Comparison of ENCODE assay signal across 13 cellular contexts in genomic region chr10:31912898-31913847, GRCh38. TPM values are rescaled to one million over a fixed set of nuclear protein-coding genes. Genes with fewer than 3 reads are reported as not detected.
A peak's percentile ranks its signal among the peaks of the same experiment; 100 is the strongest.
DNase-seq lines count a peak whose midpoint lies in the region; ATAC-seq lines count a peak whose summit lies in the region.
"Had no signal": no experiment of that assay in that cellular context is flagged by ENCODE, and none has a peak within 500 bp of the region (broad histone marks: within the 10 kb centered on the region; RNA-seq: fewer than 3 reads in every experiment).

No MANE protein-coding gene starts in this region.

- H3K4me2 ChIP-seq in mesendoderm (ENCODE audit: low read length) = no peak overlapping the region

- H4K5ac ChIP-seq in mesendoderm (ENCODE audit: low read length) = no peak overlapping the region

- no CpG with 5 or more reads among the region's 10 CpGs for WGBS in mesendoderm (ENCODE audit: extremely low coverage, insufficient coverage, low lambda C conversion rate)

- POLR2A ChIA-PET in activated CD4-positive, alpha-beta memory T cell treated with anti-CD3 and anti-CD28 coated beads for 36 hours (lab: Charles Lee) = interaction anchor here (1.1 kb wide), 1 partner anchor 8 kb away, joined by 3 read pairs; no protein-coding TSS in a partner anchor

- H3K4me1 Mint-ChIP-seq in central memory CD8-positive, alpha-beta T cell = peaks cover 53% of the 10 kb centered on the region
- peaks cover 43% of the 10 kb centered on the region for H3K4me1 Mint-ChIP-seq in activated CD4-positive, alpha-beta memory T cell treated with anti-CD3 and anti-CD28 coated beads for 36 hours (ENCODE audit: low read depth)

- H3K79me1 ChIP-seq in mesendoderm (ENCODE audit: low read length) = peaks cover 14% of the 10 kb centered on the region

- peak overlapping the region; percentile 42 for H3K18ac ChIP-seq in mesendoderm (ENCODE audit: low read length)

- no peak overlapping the region for H4K8ac ChIP-seq in mesendoderm (ENCODE audit: low read depth, low read length)

- H3K23ac ChIP-seq in mesendoderm (ENCODE audit: low read length) = no peak overlapping the region

- H3K56ac ChIP-seq in mesendoderm (ENCODE audit: low read length) = no peak overlapping the region

- no peak overlapping the region for H2BK15ac ChIP-seq in mesendoderm (replicated peaks; ENCODE audit: low read depth)

- H3K4me1 ChIP-seq in mesendoderm (ENCODE audit: control insufficient read depth, low read depth, low read length) = peaks cover 9% of the 10 kb centered on the region

- CTCF ChIA-PET in activated CD4-positive, alpha-beta memory T cell treated with anti-CD3 and anti-CD28 coated beads for 36 hours (lab: Charles Lee) = interaction anchor here (1.1 kb wide), 2 partner anchors 9 to 51 kb away, joined by 3 to 4 read pairs; no protein-coding TSS in a partner anchor

- DNase-seq in AG08395 (ENCODE audit: low spot score) (peak; percentile 18), LHCN-M2 (ENCODE audit: low read depth) (peak; percentile 21), mesendoderm (no peak), iPS-NIHi11 (ENCODE audit: low spot score) (no peak), islet precursor cell (no peak), NOMO-1 (lab: John Stamatoyannopoulos, UW; ENCODE audit: unreplicated experiment in 2 of 2) (no peak)
- DNase-seq in central memory CD8-positive, alpha-beta T cell (ENCODE audit: low spot score in 2 of 2) = no peak
- no peak for DNase-seq in activated CD4-positive, alpha-beta memory T cell treated with anti-CD3 and anti-CD28 coated beads for 36 hours
- DNase-seq: activated CD8-positive, alpha-beta memory T cell treated with anti-CD3 and anti-CD28 coated beads, Interleukin-2, amount 50 U/mL, for 48 hours; CD4-positive, alpha-beta memory T cell; NCI-H2081; posterior cingulate gyrus had no signal

- intact Hi-C loops in activated CD4-positive, alpha-beta memory T cell treated with anti-CD3 and anti-CD28 coated beads for 36 hours (cut with micrococcal nuclease) = no loop called here

- no peak overlapping the region for H3K27ac ChIP-seq in mesendoderm (ENCODE audit: low read depth, low read length)

- H3K27me3 Mint-ChIP-seq in central memory CD8-positive, alpha-beta T cell = no peaks in the 10 kb centered on the region
- no peaks in the 10 kb centered on the region for H3K27me3 Mint-ChIP-seq in activated CD4-positive, alpha-beta memory T cell treated with anti-CD3 and anti-CD28 coated beads for 36 hours
- H3K27me3 Mint-ChIP-seq: CD4-positive, alpha-beta memory T cell; dendritic cell treated with granulocyte-macrophage colony-stimulating factor and Interleukin-4, amounts not matched to agents 40 ng/mL and 50 ng/mL, for 4 days had no signal

- H3K36me3 Mint-ChIP-seq in central memory CD8-positive, alpha-beta T cell (ENCODE audit: insufficient read depth) = peaks cover 6% of the 10 kb centered on the region
- H3K36me3 Mint-ChIP-seq in activated CD4-positive, alpha-beta memory T cell treated with anti-CD3 and anti-CD28 coated beads for 36 hours = peaks cover 12% of the 10 kb centered on the region

- H3K27ac Mint-ChIP-seq in central memory CD8-positive, alpha-beta T cell (ENCODE audit: low read depth) = peak overlapping the region; percentile 50
- no peak overlapping the region for H3K27ac Mint-ChIP-seq in activated CD4-positive, alpha-beta memory T cell treated with anti-CD3 and anti-CD28 coated beads for 36 hours
- H3K27ac Mint-ChIP-seq: dendritic cell treated with granulocyte-macrophage colony-stimulating factor and Interleukin-4, amounts not matched to agents 40 ng/mL and 50 ng/mL, for 4 days had no signal

- peaks cover 71% of the 10 kb centered on the region for H3K79me2 ChIP-seq in mesendoderm (ENCODE audit: control insufficient read depth, insufficient read depth, low read length)

- no peaks in the 10 kb centered on the region for H3K27me3 ChIP-seq in mesendoderm (ENCODE audit: insufficient read depth, low read length, poor library complexity)

- ATAC-seq in central memory CD8-positive, alpha-beta T cell (replicated peaks; ENCODE audit: extremely low read depth, poor library complexity, severe bottlenecking) = no peak

- H3K4ac ChIP-seq in mesendoderm (ENCODE audit: low read depth, low read length) = no peak overlapping the region

- H3K9me3 Mint-ChIP-seq in central memory CD8-positive, alpha-beta T cell = no peaks in the 10 kb centered on the region
- no peaks in the 10 kb centered on the region for H3K9me3 Mint-ChIP-seq in activated CD4-positive, alpha-beta memory T cell treated with anti-CD3 and anti-CD28 coated beads for 36 hours
- H3K9me3 Mint-ChIP-seq: CD4-positive, alpha-beta memory T cell; dendritic cell treated with granulocyte-macrophage colony-stimulating factor and Interleukin-4, amounts not matched to agents 40 ng/mL and 50 ng/mL, for 4 days had no signal

- H3K36me3 ChIP-seq in mesendoderm (ENCODE audit: control insufficient read depth, insufficient read depth, low read length) = peaks cover 3% of the 10 kb centered on the region

- no peak overlapping the region for H3K4me3 ChIP-seq in mesendoderm (ENCODE audit: low read length)

- H2BK120ac ChIP-seq in mesendoderm (ENCODE audit: low read depth, low read length) = peak overlapping the region; percentile 4

- H2AK5ac ChIP-seq in mesendoderm (ENCODE audit: low read length) = peak overlapping the region; percentile 22

- no peak overlapping the region for H3K9ac ChIP-seq in mesendoderm (ENCODE audit: low read length)

- H3K4me3 Mint-ChIP-seq in central memory CD8-positive, alpha-beta T cell = no peak overlapping the region
- no peak overlapping the region for H3K4me3 Mint-ChIP-seq in activated CD4-positive, alpha-beta memory T cell treated with anti-CD3 and anti-CD28 coated beads for 36 hours
- H3K4me3 Mint-ChIP-seq: dendritic cell treated with granulocyte-macrophage colony-stimulating factor and Interleukin-4, amounts not matched to agents 40 ng/mL and 50 ng/mL, for 4 days had no signal

- H2BK5ac ChIP-seq in mesendoderm (ENCODE audit: low read length) = no peak overlapping the region

RNA-seq across cellular contexts. Expression of gene ARHGAP12, which starts 15.5 kb away (rescaled TPM):
- 43.5 and 49.8 TPM in 2 replicates for total RNA-seq in LHCN-M2 (2014; rRNA removed)
- 7.7 TPM for polyA plus RNA-seq in LHCN-M2 (2012)
- polyA plus RNA-seq in mesendoderm (2013, experiment 1 of 2) = 25.1 TPM
- 25.2 TPM for polyA plus RNA-seq in mesendoderm (2013, experiment 2 of 2)
- 1 to 10 TPM; 4.0 to 4.5 TPM for total RNA-seq in activated CD4-positive, alpha-beta memory T cell treated with anti-CD3 and anti-CD28 coated beads for 36 hours

Comparison
In these comparisons a context has a peak if more than half of its experiments do, and no peak if none do; other contexts are left out.
1. DNase-seq: peak in AG08395 (single experiment) and LHCN-M2 (single experiment); none in central memory CD8-positive, alpha-beta T cell (0 of 2), mesendoderm (single experiment), iPS-NIHi11 (single experiment), islet precursor cell (single experiment), activated CD4-positive, alpha-beta memory T cell treated with anti-CD3 and anti-CD28 coated beads for 36 hours (single experiment) and NOMO-1 (0 of 2).